17 cellular contexts compared by ENCODE assay signal in the genomic region with DNA sequence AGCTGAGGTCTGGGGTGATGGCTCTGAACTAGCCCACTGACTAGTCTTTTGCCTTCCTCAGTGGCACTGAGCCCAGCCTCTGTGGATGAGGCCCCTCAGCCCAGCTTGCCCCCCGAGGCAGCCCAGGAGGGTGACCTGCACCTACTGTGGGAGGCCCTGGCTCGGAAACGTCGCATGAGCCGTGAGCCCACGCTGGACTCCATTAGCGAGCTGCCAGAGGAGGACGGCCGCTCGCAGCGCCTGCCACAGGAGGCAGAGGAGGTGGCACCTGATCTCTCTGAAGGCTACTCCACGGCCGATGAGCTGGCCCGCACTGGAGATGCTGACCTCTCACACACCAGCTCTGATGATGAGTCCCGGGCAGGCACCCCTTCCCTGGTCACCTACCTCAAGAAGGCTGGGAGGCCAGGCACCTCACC.
"Had no signal": no experiment of that assay in that cellular context is flagged by ENCODE, and none has a peak within 500 bp of the region (broad histone marks: within the 10 kb centered on the region; RNA-seq: fewer than 3 reads in every experiment).

No MANE protein-coding gene starts in this region.

- H3K4me1 ChIP-seq: prostate gland, sigmoid colon, thyroid gland had no signal

- H3K4me3 ChIP-seq: gastrocnemius medialis, heart right ventricle, mucosa of descending colon, prostate gland, sigmoid colon, thyroid gland had no signal

- DNase-seq: activated CD4-positive, CD25-positive, alpha-beta regulatory T cell treated with anti-CD3 and anti-CD28 coated beads, Interleukin-2, amount 50 U/mL, for 72 hours; anterior cingulate cortex; brain microvascular endothelial cell; cerebellar nuclear complex; dermis blood vessel endothelial cell; erythroblast; mucosa of descending colon; sigmoid colon; stimulated activated CD4-positive, alpha-beta T cell treated with anti-CD3 and anti-CD28 coated beads, Interleukin-12 subunit alpha, Interleukin-12 subunit beta, amount 100 ng/mL, for 4 hours; stimulated activated CD4-positive, alpha-beta T cell treated with anti-CD3 and anti-CD28 coated beads, Interleukin-2, amount 100 ng/mL, for 24 hours; T-helper 9 cell; thyroid gland had no signal

- H3K27me3 ChIP-seq: brain microvascular endothelial cell, gastrocnemius medialis, heart right ventricle, sigmoid colon, thyroid gland had no signal

- H3K9me3 ChIP-seq: gastrocnemius medialis, mucosa of descending colon, prostate gland, sigmoid colon, thyroid gland had no signal

- H3K27ac ChIP-seq: brain microvascular endothelial cell, heart right ventricle, prostate gland, sigmoid colon, thyroid gland had no signal

- H3K36me3 ChIP-seq: brain microvascular endothelial cell had no signal

- ATAC-seq: gastrocnemius medialis; heart right ventricle; left colon; mucosa of descending colon; naive thymus-derived CD4-positive, alpha-beta T cell had no signal
